Comparison of ENCODE assay signal across 1 cellular context in the genomic region with DNA sequence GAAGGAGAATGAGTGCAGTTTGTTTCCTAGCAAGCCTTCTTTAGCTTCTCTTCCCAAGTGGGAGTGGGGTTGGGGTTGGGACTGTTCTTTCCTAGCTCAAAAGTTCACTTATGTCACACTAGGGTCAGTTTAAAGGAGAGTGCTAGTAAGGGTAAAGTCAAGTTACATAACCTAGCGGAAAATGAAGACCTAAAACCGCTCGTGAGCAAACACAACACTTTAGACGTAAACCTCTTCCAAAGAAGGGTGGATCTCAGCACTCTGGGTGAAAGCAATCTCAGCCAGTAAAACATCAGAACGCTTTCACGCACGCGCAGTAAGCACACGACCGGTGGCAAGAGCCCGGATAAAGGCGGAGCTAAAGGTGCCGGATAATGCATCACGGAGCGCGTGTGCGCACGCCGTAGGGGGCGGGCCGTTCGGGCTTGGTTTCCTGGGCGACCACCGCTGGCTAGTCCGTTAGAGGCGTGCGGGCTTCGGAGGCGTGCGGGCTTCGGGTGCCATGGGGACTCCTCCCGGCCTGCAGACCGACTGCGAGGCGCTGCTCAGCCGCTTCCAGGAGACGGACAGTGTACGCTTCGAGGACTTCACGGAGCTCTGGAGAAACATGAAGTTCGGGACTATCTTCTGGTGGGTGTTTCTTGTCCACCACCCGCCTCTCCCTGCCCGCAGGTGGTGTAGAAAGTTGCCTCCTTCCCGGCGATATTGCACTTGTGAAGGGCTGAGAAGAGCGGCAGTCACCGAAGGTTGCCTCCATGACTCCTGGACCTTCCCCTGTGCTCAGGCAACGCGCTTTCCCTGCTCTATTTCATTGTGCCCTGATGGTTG.
TF ChIP-seq lines count a peak whose summit lies in the region.

A gene with protein sequence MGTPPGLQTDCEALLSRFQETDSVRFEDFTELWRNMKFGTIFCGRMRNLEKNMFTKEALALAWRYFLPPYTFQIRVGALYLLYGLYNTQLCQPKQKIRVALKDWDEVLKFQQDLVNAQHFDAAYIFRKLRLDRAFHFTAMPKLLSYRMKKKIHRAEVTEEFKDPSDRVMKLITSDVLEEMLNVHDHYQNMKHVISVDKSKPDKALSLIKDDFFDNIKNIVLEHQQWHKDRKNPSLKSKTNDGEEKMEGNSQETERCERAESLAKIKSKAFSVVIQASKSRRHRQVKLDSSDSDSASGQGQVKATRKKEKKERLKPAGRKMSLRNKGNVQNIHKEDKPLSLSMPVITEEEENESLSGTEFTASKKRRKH (plus strand): TSS at position 462 of the 828 bp plus-strand sequence. CDS start 41 bp downstream, at position 503.

TF ChIP-seq in H1, 55 proteins besides CTCF, POLR2A, EP300 and RAD21 (continued from another document):
- TF ChIP-seq SP4 (IDR thresholded peaks at IDR 0.05; ENCODE audit: low read length) (no peak), POU5F1 (IDR thresholded peaks at IDR 0.05; ENCODE audit: low read depth, low read length) (no peak), RBBP5 (IDR thresholded peaks at IDR 0.05; ENCODE audit: borderline replicate concordance, low read depth, low read length) (no peak; the same call in 1 of the 2 replicates), YY1 (IDR thresholded peaks at IDR 0.05; ENCODE audit: low read depth, low read length) (no peak), KDM4A (IDR thresholded peaks at IDR 0.05; ENCODE audit: low read depth, low read length, severe bottlenecking) (peak; percentile 94), NANOG (IDR thresholded peaks at IDR 0.05; ENCODE audit: insufficient read depth, low read depth, low read length, poor library complexity, severe bottlenecking) (no peak), RXRA (IDR thresholded peaks at IDR 0.05; ENCODE audit: insufficient read depth, low read depth, low read length) (no peak), JUN (IDR thresholded peaks at IDR 0.05; ENCODE audit: low read depth, low read length) (no peak), KDM1A (IDR thresholded peaks at IDR 0.05; ENCODE audit: borderline replicate concordance, low read length) (no peak), KDM5A (IDR thresholded peaks at IDR 0.05; ENCODE audit: low read length) (no peak), JUND (IDR thresholded peaks at IDR 0.05; ENCODE audit: low read length) (no peak), CREB1 (IDR thresholded peaks at IDR 0.05) (peak; percentile 74), SIX5 (IDR thresholded peaks at IDR 0.05; ENCODE audit: low read depth, low read length) (no peak), TEAD4 (IDR thresholded peaks at IDR 0.05; ENCODE audit: low read depth, low read length) (no peak), SRF (IDR thresholded peaks at IDR 0.05; ENCODE audit: low read depth, low read length) (no peak), CHD1 (IDR thresholded peaks at IDR 0.05; ENCODE audit: low read depth, low read length) (no peak), SUZ12 (IDR thresholded peaks at IDR 0.05; ENCODE audit: low read length) (no peak), ASH2L (IDR thresholded peaks at IDR 0.05; ENCODE audit: low read length) (peak; percentile 58), SIN3A (conservative IDR thresholded peaks at IDR 0.05 in 1 of 2, IDR thresholded peaks at IDR 0.05 in 1 of 2; ENCODE audit: low read depth in 1 of 2, low read length in 2 of 2) (peak in 1 of 2 experiments; percentile 76; a peak in 1 of 4 replicates), BRCA1 (IDR thresholded peaks at IDR 0.05; ENCODE audit: low read depth, low read length) (no peak), CBX5 (IDR thresholded peaks at IDR 0.05; ENCODE audit: low read depth, low read length) (no peak), CHD2 (IDR thresholded peaks at IDR 0.05; ENCODE audit: low read length) (no peak), RFX5 (IDR thresholded peaks at IDR 0.05; ENCODE audit: borderline replicate concordance, low read depth, low read length) (no peak), HDAC2 (IDR thresholded peaks at IDR 0.05; ENCODE audit: borderline replicate concordance in 1 of 2, low read depth in 2 of 2, low read length in 2 of 2) (peak in 1 of 2 experiments; percentile 21; a peak in 1 of 4 replicates), CTBP2 (IDR thresholded peaks at IDR 0.05; ENCODE audit: borderline replicate concordance, insufficient read depth, insufficient read length, low read length) (no peak), BACH1 (IDR thresholded peaks at IDR 0.05; ENCODE audit: low read length) (no peak), BCL11A (IDR thresholded peaks at IDR 0.05; ENCODE audit: low read depth in 2 of 2, low read length in 2 of 2) (no peak), CEBPB (IDR thresholded peaks at IDR 0.05; ENCODE audit: low read depth, low read length) (no peak), FOSL1 (IDR thresholded peaks at IDR 0.05; ENCODE audit: insufficient read depth, low read depth, low read length) (no peak), TAF7 (optimal IDR thresholded peaks at IDR 0.05; ENCODE audit: borderline replicate concordance, low read depth, low read length) (peak; percentile 17), POLR2AphosphoS5 (IDR thresholded peaks at IDR 0.05; ENCODE audit: low read depth, low read length) (peak; percentile 94), TAF1 (IDR thresholded peaks at IDR 0.05; ENCODE audit: low read depth, low read length) (peak; percentile 83), SP2 (IDR thresholded peaks at IDR 0.05; ENCODE audit: low read length) (no peak), SAP30 (IDR thresholded peaks at IDR 0.05; ENCODE audit: insufficient read depth, insufficient replicate concordance, low read length) (peak; percentile 40), ZNF274 (IDR thresholded peaks at IDR 0.05; ENCODE audit: borderline replicate concordance, extremely low read depth, low read length) (no peak), CBX8 (IDR thresholded peaks at IDR 0.05; ENCODE audit: borderline replicate concordance, low read depth, low read length) (no peak), EGR1 (IDR thresholded peaks at IDR 0.05; ENCODE audit: borderline replicate concordance, low read depth, low read length) (no peak), TBP (IDR thresholded peaks at IDR 0.05; ENCODE audit: low read depth, low read length) (peak; percentile 81), GABPA (IDR thresholded peaks at IDR 0.05; ENCODE audit: borderline replicate concordance, insufficient read depth, low read length) (no peak), PHF8 (conservative IDR thresholded peaks at IDR 0.05; ENCODE audit: low read depth, low read length) (peak; percentile 68), SIRT6 (IDR thresholded peaks at IDR 0.05; ENCODE audit: low read length) (no peak), SP1 (IDR thresholded peaks at IDR 0.05; ENCODE audit: low read depth, low read length) (0 out of 2 replicates have a peak, but pooled peaks have one; percentile 25)
- TF ChIP-seq, protein P1, sequence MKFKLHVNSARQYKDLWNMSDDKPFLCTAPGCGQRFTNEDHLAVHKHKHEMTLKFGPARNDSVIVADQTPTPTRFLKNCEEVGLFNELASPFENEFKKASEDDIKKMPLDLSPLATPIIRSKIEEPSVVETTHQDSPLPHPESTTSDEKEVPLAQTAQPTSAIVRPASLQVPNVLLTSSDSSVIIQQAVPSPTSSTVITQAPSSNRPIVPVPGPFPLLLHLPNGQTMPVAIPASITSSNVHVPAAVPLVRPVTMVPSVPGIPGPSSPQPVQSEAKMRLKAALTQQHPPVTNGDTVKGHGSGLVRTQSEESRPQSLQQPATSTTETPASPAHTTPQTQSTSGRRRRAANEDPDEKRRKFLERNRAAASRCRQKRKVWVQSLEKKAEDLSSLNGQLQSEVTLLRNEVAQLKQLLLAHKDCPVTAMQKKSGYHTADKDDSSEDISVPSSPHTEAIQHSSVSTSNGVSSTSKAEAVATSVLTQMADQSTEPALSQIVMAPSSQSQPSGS (IDR thresholded peaks at IDR 0.05; ENCODE audit: low read length): no peak
- TF ChIP-seq, protein P2, sequence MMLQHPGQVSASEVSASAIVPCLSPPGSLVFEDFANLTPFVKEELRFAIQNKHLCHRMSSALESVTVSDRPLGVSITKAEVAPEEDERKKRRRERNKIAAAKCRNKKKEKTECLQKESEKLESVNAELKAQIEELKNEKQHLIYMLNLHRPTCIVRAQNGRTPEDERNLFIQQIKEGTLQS (IDR thresholded peaks at IDR 0.05; ENCODE audit: insufficient read depth, low read depth, low read length): no peak
- TF ChIP-seq, protein P3, sequence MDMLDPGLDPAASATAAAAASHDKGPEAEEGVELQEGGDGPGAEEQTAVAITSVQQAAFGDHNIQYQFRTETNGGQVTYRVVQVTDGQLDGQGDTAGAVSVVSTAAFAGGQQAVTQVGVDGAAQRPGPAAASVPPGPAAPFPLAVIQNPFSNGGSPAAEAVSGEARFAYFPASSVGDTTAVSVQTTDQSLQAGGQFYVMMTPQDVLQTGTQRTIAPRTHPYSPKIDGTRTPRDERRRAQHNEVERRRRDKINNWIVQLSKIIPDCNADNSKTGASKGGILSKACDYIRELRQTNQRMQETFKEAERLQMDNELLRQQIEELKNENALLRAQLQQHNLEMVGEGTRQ (IDR thresholded peaks at IDR 0.05; ENCODE audit: low read length): no peak
- TF ChIP-seq, protein P4, sequence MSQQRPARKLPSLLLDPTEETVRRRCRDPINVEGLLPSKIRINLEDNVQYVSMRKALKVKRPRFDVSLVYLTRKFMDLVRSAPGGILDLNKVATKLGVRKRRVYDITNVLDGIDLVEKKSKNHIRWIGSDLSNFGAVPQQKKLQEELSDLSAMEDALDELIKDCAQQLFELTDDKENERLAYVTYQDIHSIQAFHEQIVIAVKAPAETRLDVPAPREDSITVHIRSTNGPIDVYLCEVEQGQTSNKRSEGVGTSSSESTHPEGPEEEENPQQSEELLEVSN (IDR thresholded peaks at IDR 0.05): peak; percentile 36; the same call in 1 of the 2 replicates
- TF ChIP-seq, protein P5, sequence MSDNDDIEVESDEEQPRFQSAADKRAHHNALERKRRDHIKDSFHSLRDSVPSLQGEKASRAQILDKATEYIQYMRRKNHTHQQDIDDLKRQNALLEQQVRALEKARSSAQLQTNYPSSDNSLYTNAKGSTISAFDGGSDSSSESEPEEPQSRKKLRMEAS (IDR thresholded peaks at IDR 0.05): peak; percentile 87
- TF ChIP-seq, protein P6, sequence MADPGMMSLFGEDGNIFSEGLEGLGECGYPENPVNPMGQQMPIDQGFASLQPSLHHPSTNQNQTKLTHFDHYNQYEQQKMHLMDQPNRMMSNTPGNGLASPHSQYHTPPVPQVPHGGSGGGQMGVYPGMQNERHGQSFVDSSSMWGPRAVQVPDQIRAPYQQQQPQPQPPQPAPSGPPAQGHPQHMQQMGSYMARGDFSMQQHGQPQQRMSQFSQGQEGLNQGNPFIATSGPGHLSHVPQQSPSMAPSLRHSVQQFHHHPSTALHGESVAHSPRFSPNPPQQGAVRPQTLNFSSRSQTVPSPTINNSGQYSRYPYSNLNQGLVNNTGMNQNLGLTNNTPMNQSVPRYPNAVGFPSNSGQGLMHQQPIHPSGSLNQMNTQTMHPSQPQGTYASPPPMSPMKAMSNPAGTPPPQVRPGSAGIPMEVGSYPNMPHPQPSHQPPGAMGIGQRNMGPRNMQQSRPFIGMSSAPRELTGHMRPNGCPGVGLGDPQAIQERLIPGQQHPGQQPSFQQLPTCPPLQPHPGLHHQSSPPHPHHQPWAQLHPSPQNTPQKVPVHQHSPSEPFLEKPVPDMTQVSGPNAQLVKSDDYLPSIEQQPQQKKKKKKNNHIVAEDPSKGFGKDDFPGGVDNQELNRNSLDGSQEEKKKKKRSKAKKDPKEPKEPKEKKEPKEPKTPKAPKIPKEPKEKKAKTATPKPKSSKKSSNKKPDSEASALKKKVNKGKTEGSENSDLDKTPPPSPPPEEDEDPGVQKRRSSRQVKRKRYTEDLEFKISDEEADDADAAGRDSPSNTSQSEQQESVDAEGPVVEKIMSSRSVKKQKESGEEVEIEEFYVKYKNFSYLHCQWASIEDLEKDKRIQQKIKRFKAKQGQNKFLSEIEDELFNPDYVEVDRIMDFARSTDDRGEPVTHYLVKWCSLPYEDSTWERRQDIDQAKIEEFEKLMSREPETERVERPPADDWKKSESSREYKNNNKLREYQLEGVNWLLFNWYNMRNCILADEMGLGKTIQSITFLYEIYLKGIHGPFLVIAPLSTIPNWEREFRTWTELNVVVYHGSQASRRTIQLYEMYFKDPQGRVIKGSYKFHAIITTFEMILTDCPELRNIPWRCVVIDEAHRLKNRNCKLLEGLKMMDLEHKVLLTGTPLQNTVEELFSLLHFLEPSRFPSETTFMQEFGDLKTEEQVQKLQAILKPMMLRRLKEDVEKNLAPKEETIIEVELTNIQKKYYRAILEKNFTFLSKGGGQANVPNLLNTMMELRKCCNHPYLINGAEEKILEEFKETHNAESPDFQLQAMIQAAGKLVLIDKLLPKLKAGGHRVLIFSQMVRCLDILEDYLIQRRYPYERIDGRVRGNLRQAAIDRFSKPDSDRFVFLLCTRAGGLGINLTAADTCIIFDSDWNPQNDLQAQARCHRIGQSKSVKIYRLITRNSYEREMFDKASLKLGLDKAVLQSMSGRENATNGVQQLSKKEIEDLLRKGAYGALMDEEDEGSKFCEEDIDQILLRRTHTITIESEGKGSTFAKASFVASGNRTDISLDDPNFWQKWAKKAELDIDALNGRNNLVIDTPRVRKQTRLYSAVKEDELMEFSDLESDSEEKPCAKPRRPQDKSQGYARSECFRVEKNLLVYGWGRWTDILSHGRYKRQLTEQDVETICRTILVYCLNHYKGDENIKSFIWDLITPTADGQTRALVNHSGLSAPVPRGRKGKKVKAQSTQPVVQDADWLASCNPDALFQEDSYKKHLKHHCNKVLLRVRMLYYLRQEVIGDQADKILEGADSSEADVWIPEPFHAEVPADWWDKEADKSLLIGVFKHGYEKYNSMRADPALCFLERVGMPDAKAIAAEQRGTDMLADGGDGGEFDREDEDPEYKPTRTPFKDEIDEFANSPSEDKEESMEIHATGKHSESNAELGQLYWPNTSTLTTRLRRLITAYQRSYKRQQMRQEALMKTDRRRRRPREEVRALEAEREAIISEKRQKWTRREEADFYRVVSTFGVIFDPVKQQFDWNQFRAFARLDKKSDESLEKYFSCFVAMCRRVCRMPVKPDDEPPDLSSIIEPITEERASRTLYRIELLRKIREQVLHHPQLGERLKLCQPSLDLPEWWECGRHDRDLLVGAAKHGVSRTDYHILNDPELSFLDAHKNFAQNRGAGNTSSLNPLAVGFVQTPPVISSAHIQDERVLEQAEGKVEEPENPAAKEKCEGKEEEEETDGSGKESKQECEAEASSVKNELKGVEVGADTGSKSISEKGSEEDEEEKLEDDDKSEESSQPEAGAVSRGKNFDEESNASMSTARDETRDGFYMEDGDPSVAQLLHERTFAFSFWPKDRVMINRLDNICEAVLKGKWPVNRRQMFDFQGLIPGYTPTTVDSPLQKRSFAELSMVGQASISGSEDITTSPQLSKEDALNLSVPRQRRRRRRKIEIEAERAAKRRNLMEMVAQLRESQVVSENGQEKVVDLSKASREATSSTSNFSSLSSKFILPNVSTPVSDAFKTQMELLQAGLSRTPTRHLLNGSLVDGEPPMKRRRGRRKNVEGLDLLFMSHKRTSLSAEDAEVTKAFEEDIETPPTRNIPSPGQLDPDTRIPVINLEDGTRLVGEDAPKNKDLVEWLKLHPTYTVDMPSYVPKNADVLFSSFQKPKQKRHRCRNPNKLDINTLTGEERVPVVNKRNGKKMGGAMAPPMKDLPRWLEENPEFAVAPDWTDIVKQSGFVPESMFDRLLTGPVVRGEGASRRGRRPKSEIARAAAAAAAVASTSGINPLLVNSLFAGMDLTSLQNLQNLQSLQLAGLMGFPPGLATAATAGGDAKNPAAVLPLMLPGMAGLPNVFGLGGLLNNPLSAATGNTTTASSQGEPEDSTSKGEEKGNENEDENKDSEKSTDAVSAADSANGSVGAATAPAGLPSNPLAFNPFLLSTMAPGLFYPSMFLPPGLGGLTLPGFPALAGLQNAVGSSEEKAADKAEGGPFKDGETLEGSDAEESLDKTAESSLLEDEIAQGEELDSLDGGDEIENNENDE (IDR thresholded peaks at IDR 0.05; ENCODE audit: insufficient replicate concordance, low read length): no peak
TF ChIP-seq in H1: peak in this region for 15.
